Comparison of ENCODE assay signal across 11 cellular contexts in the genomic region with DNA sequence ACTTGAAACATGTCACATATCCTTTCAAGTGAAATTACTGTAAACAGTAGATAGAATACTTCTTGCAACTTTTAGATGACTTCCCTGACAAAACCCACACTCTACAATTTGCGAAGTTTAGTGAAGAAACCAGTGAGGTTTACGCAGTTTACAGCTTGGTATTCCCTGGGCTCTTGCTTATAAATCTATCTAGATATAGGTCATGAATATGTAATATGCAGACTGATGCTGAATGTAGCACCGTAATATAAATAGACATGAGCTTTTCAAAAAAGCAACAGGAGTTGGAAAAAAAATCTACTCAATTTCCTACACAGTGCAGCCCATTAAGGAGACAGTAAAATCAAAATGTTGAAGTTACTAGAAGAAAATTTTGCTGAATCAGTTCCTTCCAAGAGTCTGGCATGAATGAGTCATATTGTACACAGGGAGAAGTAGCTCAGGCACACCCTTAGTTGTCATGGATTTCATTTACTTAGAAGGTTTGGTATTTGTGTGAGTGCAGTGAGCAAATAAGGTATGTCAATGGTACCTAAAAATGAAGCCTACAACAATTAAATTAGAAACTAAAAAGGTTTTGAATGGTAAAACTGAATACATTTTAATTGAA.
DNase-seq lines count a peak whose midpoint lies in the region; ATAC-seq and TF ChIP-seq lines count a peak whose summit lies in the region.
"Had no signal": no experiment of that assay in that cellular context is flagged by ENCODE, and none has a peak within 500 bp of the region (broad histone marks: within the 10 kb centered on the region; RNA-seq: fewer than 3 reads in every experiment).

No MANE protein-coding gene starts in this region.

- H3K9ac ChIP-seq in SK-N-MC (ENCODE audit: insufficient read length) = peak overlapping the region; percentile 24
- H3K9ac ChIP-seq in colonic mucosa (ENCODE audit: low read depth in 2 of 2, low read length in 2 of 2) = no peak overlapping the region

- H3K36me3 ChIP-seq in right atrium auricular region (no peaks in the 10 kb centered on the region), SK-N-MC (ENCODE audit: insufficient read depth, low read length) (no peaks in the 10 kb centered on the region), colonic mucosa (no peaks in the 10 kb centered on the region)
- H3K36me3 ChIP-seq: WERI-Rb-1 had no signal

- H3K9me3 Mint-ChIP-seq in type B pancreatic cell = no peaks in the 10 kb centered on the region

- H3K4me1 ChIP-seq in right atrium auricular region (no peaks in the 10 kb centered on the region), foreskin keratinocyte (peaks cover 13% of the 10 kb centered on the region), colonic mucosa (no peaks in the 10 kb centered on the region)

- H3K4me3 Mint-ChIP-seq in type B pancreatic cell = no peak overlapping the region
- H3K4me3 Mint-ChIP-seq: B cell had no signal

- no peaks in the 10 kb centered on the region for H3K27me3 ChIP-seq in right atrium auricular region
- no peaks in the 10 kb centered on the region for H3K27me3 ChIP-seq in foreskin keratinocyte
- H3K27me3 ChIP-seq in colonic mucosa = no peaks in the 10 kb centered on the region

- DNase-seq in Right ventricle myocardium superior = no peak
- DNase-seq in right atrium auricular region (ENCODE audit: low spot score) = no peak
- DNase-seq in SK-N-MC (ENCODE audit: low read depth, low spot score) = peak; percentile 91
- peak; percentile 77 to 88 for DNase-seq in foreskin keratinocyte
- no peak for DNase-seq in type B pancreatic cell (ENCODE audit: extremely low spot score, unreplicated experiment)
- no peak for DNase-seq in colonic mucosa
- no peak for DNase-seq in superior temporal gyrus (ENCODE audit: extremely low spot score)
- DNase-seq: dorsolateral prefrontal cortex, WERI-Rb-1 had no signal

- H3K4me3 ChIP-seq in right atrium auricular region (no peak overlapping the region), SK-N-MC (peak overlapping the region; percentile 50), colonic mucosa (no peak overlapping the region)
- H3K4me3 ChIP-seq: dorsolateral prefrontal cortex had no signal

- H3K9me3 ChIP-seq in right atrium auricular region (no peaks in the 10 kb centered on the region), SK-N-MC (ENCODE audit: low read depth, low read length) (no peaks in the 10 kb centered on the region; the same call in 1 of the 2 replicates), colonic mucosa (no peaks in the 10 kb centered on the region)

- ATAC-seq in Right ventricle myocardium superior (ENCODE audit: poor library complexity) (peak; percentile 38), foreskin keratinocyte (peak; percentile 95), GM21786 (IDR thresholded peaks at IDR 0.05; ENCODE audit: unreplicated experiment) (no peak)

- TF ChIP-seq CTCF in right atrium auricular region (IDR thresholded peaks at IDR 0.05) (no peak), foreskin keratinocyte (conservative IDR thresholded peaks at IDR 0.05) (no peak), type B pancreatic cell (conservative IDR thresholded peaks at IDR 0.05) (no peak), colonic mucosa (IDR thresholded peaks at IDR 0.05) (no peak)

- intact Hi-C loops in Right ventricle myocardium superior (cut with DNase I) = no loop called here
- intact Hi-C loops in colonic mucosa (cut with DNase I) = no loop called here

- peak overlapping the region; percentile 82 for H3K27ac Mint-ChIP-seq in type B pancreatic cell
- H3K27ac Mint-ChIP-seq: B cell had no signal

- H3K4me1 Mint-ChIP-seq in type B pancreatic cell (ENCODE audit: unreplicated experiment) = peaks cover 5% of the 10 kb centered on the region
- H3K4me1 Mint-ChIP-seq: B cell had no signal

- no peaks in the 10 kb centered on the region for H3K36me3 Mint-ChIP-seq in type B pancreatic cell

- H3K27me3 Mint-ChIP-seq in type B pancreatic cell = no peaks in the 10 kb centered on the region

- no peak overlapping the region for H3K27ac ChIP-seq in right atrium auricular region
- peak overlapping the region; percentile 90 for H3K27ac ChIP-seq in SK-N-MC
- no peak overlapping the region for H3K27ac ChIP-seq in foreskin keratinocyte
- no peak overlapping the region for H3K27ac ChIP-seq in colonic mucosa
- H3K27ac ChIP-seq: dorsolateral prefrontal cortex, WERI-Rb-1 had no signal

Comparison
In these comparisons a context has a peak if more than half of its experiments do, and no peak if none do; other contexts are left out.
1. DNase-seq: peak in SK-N-MC (single experiment) and foreskin keratinocyte (2 of 2); none in Right ventricle myocardium superior (single experiment), right atrium auricular region (single experiment), type B pancreatic cell (single experiment), colonic mucosa (single experiment) and superior temporal gyrus (single experiment).